ENCODE assay signal across 1 cellular context in genomic region chr17:49574945-49575523, GRCh38.
TF ChIP-seq lines count a peak whose summit lies in the region.

No MANE protein-coding gene starts in this region.

TF ChIP-seq in HCT116, 20 proteins besides CTCF, POLR2A, EP300 and RAD21 (continued from another document):
- TF ChIP-seq ZBTB33 (IDR thresholded peaks at IDR 0.05; ENCODE audit: extremely low read depth, insufficient replicate concordance, low read length) = no peak
- TF ChIP-seq YY1 (IDR thresholded peaks at IDR 0.05; ENCODE audit: extremely low read depth, insufficient replicate concordance, low read depth, low read length) = no peak
- no peak for TF ChIP-seq POLR2AphosphoS5 (IDR thresholded peaks at IDR 0.05; ENCODE audit: low read depth, low read length)
- TF ChIP-seq FOSL1 (IDR thresholded peaks at IDR 0.05; ENCODE audit: low read depth) = no peak
- no peak for TF ChIP-seq ELF1 (IDR thresholded peaks at IDR 0.05; ENCODE audit: borderline replicate concordance, low read depth)
- no peak for TF ChIP-seq EZH2phosphoT487 (IDR thresholded peaks at IDR 0.05; ENCODE audit: borderline replicate concordance)
- no peak for TF ChIP-seq CBX3 (IDR thresholded peaks at IDR 0.05; ENCODE audit: low read depth)
- TF ChIP-seq ZFX (IDR thresholded peaks at IDR 0.05) = no peak
